ENCODE assay signal across 13 cellular contexts in genomic region chr16:88066680-88067529, GRCh38.
DNase-seq lines count a peak whose midpoint lies in the region; ATAC-seq and TF ChIP-seq lines count a peak whose summit lies in the region.
"Had no signal": no experiment of that assay in that cellular context is flagged by ENCODE, and none has a peak within 500 bp of the region (broad histone marks: within the 10 kb centered on the region; RNA-seq: fewer than 3 reads in every experiment).

No MANE protein-coding gene starts in this region.

- POLR2A ChIA-PET in activated B cell treated with CpG ODN at 0.5 μM for 24 hours (lab: Charles Lee) = interaction anchor here (1.1 to 1.3 kb wide), 2 partner anchors 20 to 23 kb away, joined by 3 to 6 read pairs; no protein-coding TSS in a partner anchor
- POLR2A ChIA-PET in Caco-2 (lab: Charles Lee) = no interaction called here

- no TSS peak for BruUV-seq in Caco-2 (replicated peaks; lab: Mats Ljungman, UMichigan)

- DNase-seq in activated B cell treated with CpG ODN at 0.5 μM for 24 hours (no peak), left colon (no peak), sciatic nerve (ENCODE audit: low spot score) (peak; percentile 52), occipital lobe (lab: John Stamatoyannopoulos, UW) (no peak), Caco-2 (no peak), activated gamma-delta T cell (lab: John Stamatoyannopoulos, UW) (no peak)
- DNase-seq in stimulated activated CD4-positive, alpha-beta T cell treated with anti-CD3 and anti-CD28 coated beads, Interleukin-2, amount 100 ng/mL, for 24 hours = no peak
- DNase-seq: DMS53, MV-4-11, NCI-H1436, NCI-H2081, SJCRH30 had no signal

- H3K9me3 ChIP-seq in Caco-2 = no peaks in the 10 kb centered on the region
- H3K9me3 ChIP-seq: SJCRH30 had no signal

- H3K4me1 ChIP-seq in Caco-2 = no peaks in the 10 kb centered on the region
- H3K4me1 ChIP-seq: SJCRH30 had no signal

- H3K27me3 Mint-ChIP-seq in IgD-negative memory B cell (no peaks in the 10 kb centered on the region), activated B cell treated with CpG ODN at 0.5 μM for 24 hours (no peaks in the 10 kb centered on the region), Caco-2 (ENCODE audit: insufficient read depth, unreplicated experiment) (no peaks in the 10 kb centered on the region)

- H3K27me3 ChIP-seq in Caco-2 (replicated peaks; ENCODE audit: control insufficient read depth, insufficient read depth, low read length) = no peaks in the 10 kb centered on the region
- H3K27me3 ChIP-seq: SJCRH30 had no signal

- intact Hi-C loops in activated B cell treated with CpG ODN at 0.5 μM for 24 hours (cut with micrococcal nuclease) = no loop called here
- intact Hi-C loops in left colon (cut with DNase I, micrococcal nuclease) = no loop called here
- intact Hi-C loops in sciatic nerve (cut with DNase I) = no loop called here
- intact Hi-C loops in Caco-2 (cut with micrococcal nuclease; ENCODE audit: unreplicated experiment) = no loop called here

- H3K27ac Mint-ChIP-seq in IgD-negative memory B cell (peak overlapping the region; percentile 71 to 82 (median 80)), activated B cell treated with CpG ODN at 0.5 μM for 24 hours (peak overlapping the region; percentile 56), Caco-2 (ENCODE audit: unreplicated experiment) (no peak overlapping the region)

- H3K9me3 Mint-ChIP-seq in IgD-negative memory B cell (no peaks in the 10 kb centered on the region), activated B cell treated with CpG ODN at 0.5 μM for 24 hours (no peaks in the 10 kb centered on the region), Caco-2 (ENCODE audit: unreplicated experiment) (no peaks in the 10 kb centered on the region)

- H3K4me1 Mint-ChIP-seq in IgD-negative memory B cell = peaks cover 17 to 18% (median 17%) of the 10 kb centered on the region in 3 donors
- H3K4me1 Mint-ChIP-seq in activated B cell treated with CpG ODN at 0.5 μM for 24 hours = peaks cover 50% of the 10 kb centered on the region
- no peaks in the 10 kb centered on the region for H3K4me1 Mint-ChIP-seq in Caco-2 (ENCODE audit: low read depth, unreplicated experiment)

- CTCF ChIA-PET in activated B cell treated with CpG ODN at 0.5 μM for 24 hours (lab: Charles Lee) = no interaction called here
- CTCF ChIA-PET in Caco-2 (lab: Charles Lee) = no interaction called here

- peak overlapping the region in 1 of 4 donors; percentile 36 for H3K4me3 Mint-ChIP-seq in IgD-negative memory B cell
- no peak overlapping the region for H3K4me3 Mint-ChIP-seq in activated B cell treated with CpG ODN at 0.5 μM for 24 hours
- no peak overlapping the region for H3K4me3 Mint-ChIP-seq in Caco-2 (ENCODE audit: unreplicated experiment)

- H3K36me3 ChIP-seq in Caco-2 (ENCODE audit: control insufficient read depth, insufficient read depth, low read length) = no peaks in the 10 kb centered on the region
- H3K36me3 ChIP-seq: SJCRH30 had no signal

- ATAC-seq in activated B cell treated with CpG ODN at 0.5 μM for 24 hours (ENCODE audit: low read depth) (no peak), left colon (peak; percentile 16), sciatic nerve (no peak)

- H3K36me3 Mint-ChIP-seq in IgD-negative memory B cell (peaks cover 4% of the 10 kb centered on the region), activated B cell treated with CpG ODN at 0.5 μM for 24 hours (ENCODE audit: low read depth) (peaks cover 51% of the 10 kb centered on the region), Caco-2 (ENCODE audit: insufficient read depth, unreplicated experiment) (peaks cover 9% of the 10 kb centered on the region)

- H3K4me3 ChIP-seq in Caco-2 (ENCODE audit: low read depth, low read length) = no peak overlapping the region
- H3K4me3 ChIP-seq: SJCRH30 had no signal

- TF ChIP-seq CTCF in activated B cell treated with CpG ODN at 0.5 μM for 24 hours (IDR thresholded peaks at IDR 0.05) (no peak), Caco-2 (IDR thresholded peaks at IDR 0.05; ENCODE audit: insufficient read depth in 1 of 2, low read depth in 1 of 2, low read length in 1 of 2, severe bottlenecking in 1 of 2, unreplicated experiment in 1 of 2) (no peak)
